25 cellular contexts compared by ENCODE assay signal in genomic region chr6:163341224-163341623, GRCh38.
"Had no signal": no experiment of that assay in that cellular context is flagged by ENCODE, and none has a peak within 500 bp of the region (broad histone marks: within the 10 kb centered on the region; RNA-seq: fewer than 3 reads in every experiment).

No MANE protein-coding gene starts in this region.

- H3K9me3 Mint-ChIP-seq: activated naive CD4-positive, alpha-beta T cell treated with anti-CD3 and anti-CD28 coated beads, Interleukin-2, amount 50 U/mL, for 72 hours; activated T-cell treated with anti-CD3 and anti-CD28 coated beads, Interleukin-2, amount 50 U/mL, for 72 hours had no signal

- H3K27ac ChIP-seq: adrenal gland, colonic mucosa, esophagus squamous epithelium, hepatocyte, lower lobe of right lung, prostate gland, sigmoid colon, SJSA1, transverse colon, uterus, WERI-Rb-1 had no signal

- ATAC-seq: activated naive CD4-positive, alpha-beta T cell treated with anti-CD3 and anti-CD28 coated beads, Interleukin-2, amount 50 U/mL, for 72 hours; activated T-cell treated with anti-CD3 and anti-CD28 coated beads, Interleukin-2, amount 50 U/mL, for 72 hours; left colon; lower lobe of right lung had no signal

- H3K9me3 ChIP-seq: adrenal gland, colonic mucosa, esophagus squamous epithelium, lower lobe of right lung, prostate gland, sigmoid colon, SJSA1, transverse colon, uterus had no signal

- H3K4me3 ChIP-seq: adrenal gland, colonic mucosa, esophagus squamous epithelium, hepatocyte, lower lobe of right lung, prostate gland, sigmoid colon, SJSA1, transverse colon, uterus had no signal

- H3K27me3 ChIP-seq: adrenal gland, colonic mucosa, esophagus squamous epithelium, hepatocyte, sigmoid colon, SJSA1, transverse colon, uterus had no signal

- H3K36me3 Mint-ChIP-seq: activated naive CD4-positive, alpha-beta T cell treated with anti-CD3 and anti-CD28 coated beads, Interleukin-2, amount 50 U/mL, for 72 hours had no signal

- FAIRE-seq: islet of Langerhans had no signal

- H3K27ac Mint-ChIP-seq: activated naive CD4-positive, alpha-beta T cell treated with anti-CD3 and anti-CD28 coated beads, Interleukin-2, amount 50 U/mL, for 72 hours; activated T-cell treated with anti-CD3 and anti-CD28 coated beads, Interleukin-2, amount 50 U/mL, for 72 hours had no signal

- DNase-seq: activated CD4-positive, alpha-beta T cell treated with anti-CD3 and anti-CD28 coated beads for 1 hour; activated CD8-positive, alpha-beta memory T cell treated with anti-CD3 and anti-CD28 coated beads for 24 hours; activated gamma-delta T cell treated with Interleukin-2 at 50 U/mL for 16 hours; activated T-cell treated with anti-CD3 and anti-CD28 coated beads, Interleukin-2, amount 50 U/mL, for 72 hours; adrenal gland; central memory CD4-positive, alpha-beta T cell; colonic mucosa; effector CD8-positive, alpha-beta T cell; esophagus squamous epithelium; left colon; lower lobe of right lung; sigmoid colon; stimulated activated CD4-positive, alpha-beta T cell treated with anti-CD3 and anti-CD28 coated beads, Interleukin-12 subunit alpha, Interleukin-12 subunit beta, amount 100 ng/mL, for 4 hours; stimulated activated CD4-positive, alpha-beta T cell treated with anti-CD3 and anti-CD28 coated beads, Interleukin-1b, Interleukin-23, amount 100 ng/mL, for 48 hours; stimulated activated CD8-positive, alpha-beta memory T cell treated with anti-CD3 and anti-CD28 coated beads, Interleukin-4, amount 100 ng/mL, for 48 hours; stimulated activated naive CD4-positive, alpha-beta T cell; T-helper 2 cell; transverse colon; uterus; WERI-Rb-1 had no signal

- H2AFZ ChIP-seq: hepatocyte had no signal

- H3K36me3 ChIP-seq: adrenal gland, colonic mucosa, esophagus squamous epithelium, lower lobe of right lung, prostate gland, sigmoid colon, SJSA1, transverse colon, uterus, WERI-Rb-1 had no signal

- H3K4me3 Mint-ChIP-seq: activated T-cell treated with anti-CD3 and anti-CD28 coated beads, Interleukin-2, amount 50 U/mL, for 72 hours had no signal

- H3K79me2 ChIP-seq: hepatocyte had no signal

- H3K4me1 ChIP-seq: colonic mucosa, prostate gland, transverse colon, uterus had no signal

- H3K4me2 ChIP-seq: hepatocyte had no signal
